ENCODE assay signal across 23 cellular contexts in genomic region chr17:14753383-14753782, GRCh38.
DNase-seq lines count a peak whose midpoint lies in the region; ATAC-seq, FAIRE-seq and TF ChIP-seq lines count a peak whose summit lies in the region.
"Had no signal": no experiment of that assay in that cellular context is flagged by ENCODE, and none has a peak within 500 bp of the region (broad histone marks: within the 10 kb centered on the region; RNA-seq: fewer than 3 reads in every experiment).

No MANE protein-coding gene starts in this region.

- H2AFZ ChIP-seq in endothelial cell of umbilical vein (ENCODE audit: low read depth, low read length) = no peak overlapping the region

- POLR2A ChIA-PET in endothelial cell of umbilical vein (lab: Charles Lee) = no interaction called here

- no peaks in the 10 kb centered on the region for H3K9me3 ChIP-seq in right atrium auricular region
- no peaks in the 10 kb centered on the region for H3K9me3 ChIP-seq in heart right ventricle
- peaks cover 6% of the 10 kb centered on the region for H3K9me3 ChIP-seq in endothelial cell of umbilical vein (replicated peaks; ENCODE audit: control insufficient read depth, insufficient read depth, low read length)
- H3K9me3 ChIP-seq: A549, Caco-2 had no signal

- no peaks in the 10 kb centered on the region for H3K36me3 Mint-ChIP-seq in osteocyte (ENCODE audit: unreplicated experiment)
- H3K36me3 Mint-ChIP-seq: CD8-positive, alpha-beta T cell had no signal

- no peak overlapping the region for H3K4me3 Mint-ChIP-seq in osteocyte (ENCODE audit: unreplicated experiment)
- H3K4me3 Mint-ChIP-seq: B cell; CD4-positive, alpha-beta T cell; CD8-positive, alpha-beta T cell had no signal

- H3K4me3 ChIP-seq in right atrium auricular region (no peak overlapping the region), heart right ventricle (no peak overlapping the region), endothelial cell of umbilical vein (replicated peaks in 1 of 3; ENCODE audit: insufficient read depth in 1 of 3, low read depth in 1 of 3, low read length in 3 of 3) (no peak overlapping the region)
- H3K4me3 ChIP-seq: A549; BLaER1 treated with 17β-estradiol and CSF1 and Interleukin-3, amounts not matched to agents 10 nM and 100 nM; GM12878 had no signal

- no peaks in the 10 kb centered on the region for H3K9me1 ChIP-seq in endothelial cell of umbilical vein (replicated peaks; ENCODE audit: control insufficient read depth, extremely low read depth, insufficient read depth, low read length)

- ATAC-seq in heart right ventricle = no peak
- ATAC-seq: A549; CD8-positive, alpha-beta T cell; GM12878 had no signal

- H3K9ac ChIP-seq in endothelial cell of umbilical vein (replicated peaks; ENCODE audit: extremely low read depth, insufficient read depth, low read length) = no peak overlapping the region
- H3K9ac ChIP-seq: BLaER1 treated with 17β-estradiol and CSF1 and Interleukin-3, amounts not matched to agents 10 nM and 100 nM had no signal

- no peak for TF ChIP-seq POLR2A in endothelial cell of umbilical vein (IDR thresholded peaks at IDR 0.05; ENCODE audit: low read depth, low read length)

- intact Hi-C loops in heart right ventricle (cut with DNase I) (no loop called here), endothelial cell of umbilical vein (cut with micrococcal nuclease) (no loop called here)

- peaks cover 13% of the 10 kb centered on the region for H3K4me1 Mint-ChIP-seq in osteocyte (ENCODE audit: unreplicated experiment)
- H3K4me1 Mint-ChIP-seq: B cell had no signal

- no peaks in the 10 kb centered on the region for H3K27me3 ChIP-seq in right atrium auricular region
- peaks cover 0 to 4% (median 0%) of the 10 kb centered on the region in 7 donors for H3K27me3 ChIP-seq in heart right ventricle
- H3K27me3 ChIP-seq in endothelial cell of umbilical vein (ENCODE audit: control insufficient read depth in 2 of 2, insufficient read depth in 2 of 2, low read length in 2 of 2) = no peaks in the 10 kb centered on the region

- BruUV-seq in endothelial cell of umbilical vein (replicated peaks; lab: Mats Ljungman, UMichigan) = no TSS peak

- H3K4me2 ChIP-seq in endothelial cell of umbilical vein (ENCODE audit: insufficient read depth, low read length) = no peak overlapping the region
- H3K4me2 ChIP-seq: A549; BLaER1 treated with 17β-estradiol and CSF1 and Interleukin-3, amounts not matched to agents 10 nM and 100 nM had no signal

- H3K27me3 Mint-ChIP-seq in osteocyte (ENCODE audit: unreplicated experiment) = no peaks in the 10 kb centered on the region
- H3K27me3 Mint-ChIP-seq: CD4-positive, alpha-beta T cell had no signal

- H3K9me3 Mint-ChIP-seq in osteocyte (ENCODE audit: unreplicated experiment) = no peaks in the 10 kb centered on the region
- H3K9me3 Mint-ChIP-seq: CD4-positive, alpha-beta T cell; CD8-positive, alpha-beta T cell had no signal

- DNase-seq in right atrium auricular region (ENCODE audit: low spot score) (peak; percentile 28), heart right ventricle (no peak), endothelial cell of umbilical vein (ENCODE audit: low read depth, low spot score) (no peak), osteocyte (ENCODE audit: extremely low spot score, unreplicated experiment) (peak; percentile 21), mesenteric fat pad (ENCODE audit: low spot score) (no peak)
- DNase-seq: AML-193; Caco-2; Calu3; CD4-positive, alpha-beta T cell; CD8-positive, alpha-beta T cell; DMS79; DND-41; EL; GDM1 had no signal

- H3K36me3 ChIP-seq in right atrium auricular region (no peaks in the 10 kb centered on the region), heart right ventricle (no peaks in the 10 kb centered on the region), endothelial cell of umbilical vein (ENCODE audit: control insufficient read depth in 2 of 2, extremely low read depth in 1 of 2, insufficient read depth in 2 of 2, low read length in 2 of 2) (no peaks in the 10 kb centered on the region)
- H3K36me3 ChIP-seq: BLaER1 treated with 17β-estradiol and CSF1 and Interleukin-3, amounts not matched to agents 10 nM and 100 nM had no signal

- TF ChIP-seq CTCF in right atrium auricular region (IDR thresholded peaks at IDR 0.05) = no peak
- no peak for TF ChIP-seq CTCF in heart right ventricle (IDR thresholded peaks at IDR 0.05)
- TF ChIP-seq CTCF in endothelial cell of umbilical vein (IDR thresholded peaks at IDR 0.05; ENCODE audit: extremely low read depth in 1 of 2, insufficient read depth in 1 of 2, low read depth in 1 of 2, low read length in 2 of 2) = no peak
- TF ChIP-seq CTCF in osteocyte (IDR thresholded peaks at IDR 0.05) = no peak

- no peak overlapping the region for H3K27ac Mint-ChIP-seq in osteocyte (ENCODE audit: unreplicated experiment)
- H3K27ac Mint-ChIP-seq: B cell; CD4-positive, alpha-beta T cell; CD8-positive, alpha-beta T cell had no signal

- H3K4me1 ChIP-seq in right atrium auricular region (no peaks in the 10 kb centered on the region), heart right ventricle (peaks cover 0 to 6% (median 0%) of the 10 kb centered on the region in 9 donors), endothelial cell of umbilical vein (ENCODE audit: control insufficient read depth, extremely low read depth, insufficient read depth, low read length) (no peaks in the 10 kb centered on the region)
- H3K4me1 ChIP-seq: Caco-2 had no signal

- dilution Hi-C loops in endothelial cell of umbilical vein (cut with MboI; ENCODE audit: extremely low pct_ligation_motif_present, low sequenced_read_pairs) = no loop called here

- WGBS in heart right ventricle, 2 donors = 93 to 94% methylated on average over 6 of the region's 6 CpGs

- FAIRE-seq in endothelial cell of umbilical vein (lab: Jason Lieb, UNC) = peak; percentile 15
- FAIRE-seq: A549, D721Med, GM12878, GM12892, GM18507 had no signal

- CTCF ChIA-PET in endothelial cell of umbilical vein (lab: Charles Lee) = no interaction called here

- H3K79me2 ChIP-seq in endothelial cell of umbilical vein (ENCODE audit: control insufficient read depth, insufficient read depth, low read length) = no peaks in the 10 kb centered on the region

- H3K27ac ChIP-seq in right atrium auricular region = no peak overlapping the region
- H3K27ac ChIP-seq in heart right ventricle = no peak overlapping the region
- no peak overlapping the region for H3K27ac ChIP-seq in endothelial cell of umbilical vein (ENCODE audit: insufficient read depth, low read depth, low read length)
- H3K27ac ChIP-seq: 22Rv1; A549; BLaER1 treated with 17β-estradiol and CSF1 and Interleukin-3, amounts not matched to agents 10 nM and 100 nM; C4-2B had no signal

- no peaks in the 10 kb centered on the region for H4K20me1 ChIP-seq in endothelial cell of umbilical vein (replicated peaks; ENCODE audit: control insufficient read depth, extremely low read depth, insufficient read depth, low read length)
- H4K20me1 ChIP-seq: BLaER1 treated with 17β-estradiol and CSF1 and Interleukin-3, amounts not matched to agents 10 nM and 100 nM had no signal

TF ChIP-seq in endothelial cell of umbilical vein, 7 proteins besides CTCF, POLR2A, EP300 and RAD21:
- no peak for TF ChIP-seq JUN (IDR thresholded peaks at IDR 0.05; ENCODE audit: borderline replicate concordance, insufficient read depth, insufficient read length, low read depth)
- TF ChIP-seq, protein P1, sequence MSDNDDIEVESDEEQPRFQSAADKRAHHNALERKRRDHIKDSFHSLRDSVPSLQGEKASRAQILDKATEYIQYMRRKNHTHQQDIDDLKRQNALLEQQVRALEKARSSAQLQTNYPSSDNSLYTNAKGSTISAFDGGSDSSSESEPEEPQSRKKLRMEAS (IDR thresholded peaks at IDR 0.05; ENCODE audit: insufficient read depth, insufficient read length) = no peak
- TF ChIP-seq POLR2AphosphoS5 (IDR thresholded peaks at IDR 0.05; ENCODE audit: insufficient read depth, low read depth, low read length) = no peak
- no peak for TF ChIP-seq MYC (IDR thresholded peaks at IDR 0.05; ENCODE audit: low read depth, low read length)
- no peak for TF ChIP-seq FOS (IDR thresholded peaks at IDR 0.05; ENCODE audit: borderline replicate concordance, insufficient read depth, low read length)
- no peak for TF ChIP-seq GATA2 (IDR thresholded peaks at IDR 0.05; ENCODE audit: insufficient read depth, insufficient read length, low read depth, low read length)
- TF ChIP-seq EZH2 (IDR thresholded peaks at IDR 0.05; ENCODE audit: borderline replicate concordance, low read depth, low read length, severe bottlenecking) = no peak
TF ChIP-seq in endothelial cell of umbilical vein: peak in this region for 0.

Comparison
In these comparisons a context has a peak if more than half of its experiments do, and no peak if none do; other contexts are left out.
1. DNase-seq: peak in right atrium auricular region (single experiment) and osteocyte (single experiment); none in heart right ventricle (0 of 2), endothelial cell of umbilical vein (single experiment) and mesenteric fat pad (single experiment).